In the genomic region with DNA sequence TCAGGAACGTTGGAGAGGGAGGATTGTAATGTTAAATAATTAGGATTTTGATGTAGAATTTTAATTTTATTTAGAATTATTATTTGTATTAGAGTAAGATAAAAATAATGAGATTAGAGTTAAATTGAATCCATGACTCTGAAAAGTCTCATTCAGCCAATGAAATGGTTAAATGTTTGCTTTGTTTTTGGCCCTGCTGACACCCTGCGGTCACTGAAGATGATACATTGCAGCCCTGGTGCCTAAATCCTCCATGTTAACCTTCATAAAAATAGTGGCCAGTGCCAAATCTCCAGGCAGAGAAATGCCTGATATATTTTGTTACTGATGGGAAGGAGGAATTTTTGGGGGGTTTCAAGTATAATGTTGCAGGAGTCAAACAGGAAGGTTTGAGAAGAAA, we compare ENCODE assay signal across 18 cellular contexts.
"Had no signal": no experiment of that assay in that cellular context is flagged by ENCODE, and none has a peak within 500 bp of the region (broad histone marks: within the 10 kb centered on the region; RNA-seq: fewer than 3 reads in every experiment).

No MANE protein-coding gene starts in this region.

- H3K36me3 ChIP-seq: esophagus muscularis mucosa, gastrocnemius medialis, left ventricle myocardium inferior, sigmoid colon, thoracic aorta, upper lobe of left lung had no signal

- H3K27me3 ChIP-seq: upper lobe of left lung had no signal

- ATAC-seq: gastrocnemius medialis; naive thymus-derived CD8-positive, alpha-beta T cell had no signal

- H3K4me3 ChIP-seq: coronary artery, thoracic aorta, upper lobe of left lung had no signal

- DNase-seq: activated CD4-positive, alpha-beta memory T cell treated with anti-CD3 and anti-CD28 coated beads for 36 hours; activated CD4-positive, alpha-beta T cell treated with anti-CD3 and anti-CD28 coated beads for 48 hours; activated CD4-positive, CD25-positive, alpha-beta regulatory T cell; activated naive CD4-positive, alpha-beta T cell treated with anti-CD3 and anti-CD28 coated beads for 36 hours; activated naive CD8-positive, alpha-beta T cell treated with anti-CD3 and anti-CD28 coated beads, Interleukin-2, amount 10 ng/mL, durations not matched to agents 7 days and 5 days; activated T-cell treated with anti-CD3 and anti-CD28 coated beads, Interleukin-2, amount 50 U/mL, for 48 hours; amniotic stem cell; gastrocnemius medialis; left ventricle myocardium inferior; naive thymus-derived CD8-positive, alpha-beta T cell; sigmoid colon; stimulated activated CD4-positive, alpha-beta T cell treated with anti-CD3 and anti-CD28 coated beads, Interleukin-4, amount 100 ng/mL, for 1 hour; stimulated activated naive CD4-positive, alpha-beta T cell treated with Interleukin-2 at 50 U/mL for 16 hours had no signal

- FAIRE-seq: bronchial epithelial cell had no signal

- H3K4me1 ChIP-seq: gastrocnemius medialis had no signal

- H3K27ac ChIP-seq: coronary artery, esophagus muscularis mucosa, gastrocnemius medialis, left ventricle myocardium inferior, sigmoid colon, thoracic aorta, upper lobe of left lung had no signal

- H3K9me3 ChIP-seq: esophagus muscularis mucosa, gastrocnemius medialis, sigmoid colon, thoracic aorta, upper lobe of left lung had no signal
